8 cellular contexts compared by ENCODE assay signal in the genomic region with DNA sequence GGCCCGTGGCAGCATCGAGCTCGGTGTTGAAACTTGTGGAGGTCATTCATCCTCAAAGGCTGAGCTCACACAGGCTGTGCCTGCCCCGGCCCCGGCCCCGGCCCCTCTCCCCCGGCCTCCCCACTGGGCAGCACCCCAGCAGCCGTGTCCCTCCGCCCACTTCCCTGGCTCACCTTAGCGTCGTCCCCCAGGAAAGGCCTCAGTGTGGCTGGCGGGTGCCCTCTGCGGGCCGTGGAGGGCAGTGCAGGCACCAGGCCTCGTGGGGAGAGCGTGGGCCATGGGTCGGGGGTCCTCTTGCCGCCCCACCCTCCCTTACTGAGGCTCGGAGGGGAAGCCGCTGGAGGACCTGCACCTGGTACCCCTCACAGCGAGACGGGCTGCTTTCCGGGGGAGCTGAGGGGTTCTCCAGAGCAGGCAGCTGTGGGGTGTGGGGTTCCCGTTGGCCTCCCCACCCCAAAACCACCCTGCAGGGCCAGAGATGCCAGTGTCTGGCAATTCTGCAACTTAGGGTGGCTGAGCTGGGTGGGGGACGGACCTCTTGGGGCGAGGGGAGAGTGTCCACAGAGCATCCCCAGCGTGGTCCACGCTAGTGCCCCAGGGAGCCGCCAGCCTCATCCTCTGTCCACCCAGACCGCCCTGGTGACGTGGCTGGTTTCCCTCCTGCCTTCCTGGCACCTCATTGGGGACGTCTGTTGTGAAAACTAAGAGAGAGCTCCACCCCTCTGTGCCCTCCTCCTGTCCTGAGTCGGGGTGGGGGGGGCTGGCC. TPM values are rescaled to one million over a fixed set of nuclear protein-coding genes. Genes with fewer than 3 reads are reported as not detected.
DNase-seq lines count a peak whose midpoint lies in the region; ATAC-seq and TF ChIP-seq lines count a peak whose summit lies in the region.

No MANE protein-coding gene starts in this region.

- CTCF ChIA-PET in PC-9 (lab: Charles Lee) = no interaction called here
- CTCF ChIA-PET in activated naive CD4-positive, alpha-beta T cell treated with anti-CD3 and anti-CD28 coated beads for 36 hours (lab: Charles Lee) = interaction anchor here (0.5 to 1.4 kb wide), 11 partner anchors 8 to 511 kb away, joined by 3 to 5 read pairs (median 3); no protein-coding TSS in a partner anchor

- POLR2A ChIA-PET in PC-9 (lab: Charles Lee; ENCODE audit: unreplicated experiment) = no interaction called here

- no peaks in the 10 kb centered on the region for H3K27me3 ChIP-seq in PC-9 (ENCODE audit: insufficient read depth, low read depth)

- no peaks in the 10 kb centered on the region for H3F3A ChIP-seq in PC-9 (ENCODE audit: insufficient read depth, low read depth)

- no peak overlapping the region for H3K4me3 ChIP-seq in PC-9

- H3K27me3 Mint-ChIP-seq in activated naive CD4-positive, alpha-beta T cell treated with anti-CD3 and anti-CD28 coated beads for 36 hours (ENCODE audit: low read depth) = no peaks in the 10 kb centered on the region

- BruUV-seq in PC-9 (replicated peaks; lab: Mats Ljungman, UMichigan) = no TSS peak

- no peak overlapping the region for H3K4me2 ChIP-seq in PC-9

- H3K4me1 Mint-ChIP-seq in activated naive CD4-positive, alpha-beta T cell treated with anti-CD3 and anti-CD28 coated beads for 36 hours (ENCODE audit: low read depth) = peaks cover 1% of the 10 kb centered on the region

- H3K27ac ChIP-seq in PC-9 = no peak overlapping the region

- no peaks in the 10 kb centered on the region for H3K36me3 Mint-ChIP-seq in activated naive CD4-positive, alpha-beta T cell treated with anti-CD3 and anti-CD28 coated beads for 36 hours (ENCODE audit: low read depth)

- intact Hi-C loops in PC-9 (cut with micrococcal nuclease; ENCODE audit: unreplicated experiment) = loop anchor here (10.0 kb wide), 1 partner anchor 118 kb away; no protein-coding TSS in a partner anchor
- intact Hi-C loops in activated naive CD4-positive, alpha-beta T cell treated with anti-CD3 and anti-CD28 coated beads for 36 hours (cut with micrococcal nuclease) = loop anchor here (1.0 to 10.0 kb wide), 2 partner anchors 118 to 257 kb away; no protein-coding TSS in a partner anchor
- intact Hi-C loops in cardiac septum (cut with DNase I) = loop anchor here (5.0 kb wide), 2 partner anchors 120 to 255 kb away; no protein-coding TSS in a partner anchor
- intact Hi-C loops in sciatic nerve (cut with DNase I) = no loop called here

- no peaks in the 10 kb centered on the region for H3K79me2 ChIP-seq in PC-9 (ENCODE audit: low read depth)

- H3K9me2 ChIP-seq in PC-9 (ENCODE audit: insufficient read depth) = no peaks in the 10 kb centered on the region

- H3K36me3 ChIP-seq in PC-9 (ENCODE audit: low read depth) = no peaks in the 10 kb centered on the region

- H4K20me1 ChIP-seq in PC-9 (ENCODE audit: insufficient read depth) = no peaks in the 10 kb centered on the region

- H3K27ac Mint-ChIP-seq in activated naive CD4-positive, alpha-beta T cell treated with anti-CD3 and anti-CD28 coated beads for 36 hours = no peak overlapping the region

- no peaks in the 10 kb centered on the region for H3K9me3 ChIP-seq in PC-9 (ENCODE audit: insufficient read depth, low read depth)

- H2AFZ ChIP-seq in PC-9 = no peak overlapping the region

- DNase-seq in D341Med (ENCODE audit: low spot score) (peak; percentile 78), PC-9 (peak in 1 of 2 experiments; percentile 8), cardiac septum (ENCODE audit: low spot score) (peak; percentile 74), sciatic nerve (ENCODE audit: low spot score) (no peak), NCI-H226 (no peak), MV-4-11 (lab: John Stamatoyannopoulos, UW) (no peak)
- peak; percentile 57 for DNase-seq in activated naive CD4-positive, alpha-beta T cell treated with anti-CD3 and anti-CD28 coated beads for 36 hours

- no peaks in the 10 kb centered on the region for H3K4me1 ChIP-seq in PC-9 (replicated peaks; ENCODE audit: insufficient read depth)

- no peak overlapping the region for H3K4me3 Mint-ChIP-seq in activated naive CD4-positive, alpha-beta T cell treated with anti-CD3 and anti-CD28 coated beads for 36 hours

- TF ChIP-seq CTCF in PC-9 (conservative IDR thresholded peaks at IDR 0.05) = peak; percentile 83

- H3K9me3 Mint-ChIP-seq in activated naive CD4-positive, alpha-beta T cell treated with anti-CD3 and anti-CD28 coated beads for 36 hours = no peaks in the 10 kb centered on the region

- peak; percentile 62 for ATAC-seq in GM21528 (IDR thresholded peaks at IDR 0.05; ENCODE audit: low FRiP score, unreplicated experiment)
- ATAC-seq in sciatic nerve = peak; percentile 57

RNA-seq across cellular contexts. Expression of a gene that starts 44.2 kb away (rescaled TPM):
- 2.8 and 4.8 TPM in 2 replicates for total RNA-seq in PC-9 (2021)
- total RNA-seq in activated naive CD4-positive, alpha-beta T cell treated with anti-CD3 and anti-CD28 coated beads for 36 hours = 10 to 100 TPM; 10.8 to 14.1 TPM
- total RNA-seq in cardiac septum = 55.4 TPM
- total RNA-seq in sciatic nerve = 0.31 TPM

Comparison
In these comparisons a context has a peak if more than half of its experiments do, and no peak if none do; other contexts are left out.
1. DNase-seq: peak in D341Med (single experiment), activated naive CD4-positive, alpha-beta T cell treated with anti-CD3 and anti-CD28 coated beads for 36 hours (single experiment) and cardiac septum (single experiment); none in sciatic nerve (single experiment), NCI-H226 (single experiment) and MV-4-11 (single experiment).